8 cellular contexts compared by ENCODE assay signal in the genomic region with DNA sequence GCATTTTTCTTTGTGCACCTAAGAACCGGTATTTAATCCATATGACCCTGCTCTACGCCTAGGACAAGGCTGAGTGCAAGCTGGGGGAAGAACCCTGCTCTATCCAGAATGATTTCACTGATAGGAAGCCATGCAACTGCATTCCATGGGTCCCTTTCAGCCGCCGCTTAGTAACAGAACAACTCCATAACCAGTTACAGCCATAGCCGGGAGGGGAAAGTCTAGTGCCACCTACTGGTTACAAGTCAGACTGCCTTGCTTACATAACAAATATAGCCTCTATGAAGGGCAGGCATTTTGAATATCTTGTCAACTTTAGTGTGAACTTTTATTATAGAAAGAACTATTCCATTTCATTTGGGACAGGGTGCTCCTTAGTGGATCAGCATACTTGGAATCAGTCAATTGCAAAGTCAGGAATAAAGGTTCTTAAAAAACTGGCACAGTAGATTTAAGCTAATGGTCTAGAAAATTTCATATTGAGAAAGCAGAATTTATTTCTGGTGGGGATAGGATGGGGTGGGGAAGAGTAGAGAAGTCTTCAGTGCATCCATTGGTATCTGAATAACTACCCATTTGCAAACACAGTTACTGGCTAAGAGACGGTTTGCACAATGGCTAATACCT.
DNase-seq lines count a peak whose midpoint lies in the region; ATAC-seq and TF ChIP-seq lines count a peak whose summit lies in the region.

No MANE protein-coding gene starts in this region.

- peak; percentile 96 for ATAC-seq in GM19438 (IDR thresholded peaks at IDR 0.05; ENCODE audit: low read depth, unreplicated experiment)
- ATAC-seq in HG03432 (IDR thresholded peaks at IDR 0.05; ENCODE audit: unreplicated experiment): peak; percentile 98

- no peaks in the 10 kb centered on the region for H3K27me3 ChIP-seq in ascending aorta

- H3K4me1 ChIP-seq in ascending aorta: no peaks in the 10 kb centered on the region

- H3K27ac ChIP-seq in ascending aorta: no peak overlapping the region

- H3K4me3 ChIP-seq in ascending aorta: no peak overlapping the region

- no peaks in the 10 kb centered on the region for H3K36me3 ChIP-seq in ascending aorta

- no peaks in the 10 kb centered on the region for H3K9me3 ChIP-seq in ascending aorta

- TF ChIP-seq CTCF in ascending aorta (IDR thresholded peaks at IDR 0.05): peak; percentile 34 to 52 (median 43)

- intact Hi-C loops in ascending aorta (cut with DNase I): no loop called here

- peak; percentile 59 for DNase-seq in ELF-1 (ENCODE audit: low read depth, low spot score)
- peak; percentile 40 for DNase-seq in RPMI8226
- peak in 1 of 2 donors; percentile 63 for DNase-seq in ascending aorta (ENCODE audit: low spot score in 2 of 2)
- peak; percentile 62 for DNase-seq in iPS DF 4.7 (ENCODE audit: extremely low read depth, low spot score)
- peak; percentile 58 for DNase-seq in stimulated activated CD4-positive, alpha-beta T cell treated with anti-CD3 and anti-CD28 coated beads, Interleukin-15, amount 100 ng/mL, for 24 hours
- DNase-seq in NCI-H526 treated with DMSO at 0.1 percent for 48 hours (lab: John Stamatoyannopoulos, UW): no peak
